Comparison of ENCODE assay signal across 20 cellular contexts in genomic region chr18:12361770-12362378, GRCh38. TPM values are rescaled to one million over a fixed set of nuclear protein-coding genes. Genes with fewer than 3 reads are reported as not detected.
DNase-seq lines count a peak whose midpoint lies in the region; ATAC-seq and TF ChIP-seq lines count a peak whose summit lies in the region.
"Had no signal": no experiment of that assay in that cellular context is flagged by ENCODE, and none has a peak within 500 bp of the region (broad histone marks: within the 10 kb centered on the region; RNA-seq: fewer than 3 reads in every experiment).

No MANE protein-coding gene starts in this region.

- peak; percentile 60 for ATAC-seq in HG02759 (IDR thresholded peaks at IDR 0.05; ENCODE audit: unreplicated experiment)
- ATAC-seq in activated T-helper 17 cell treated with anti-CD3 and anti-CD28 coated beads, Interleukin-2, amount 50 U/mL, for 72 hours (replicated peaks) = peak; percentile 61
- no peak for ATAC-seq in HG02588 (IDR thresholded peaks at IDR 0.05; ENCODE audit: unreplicated experiment)
- ATAC-seq in GM23338 = no peak
- ATAC-seq: gastroesophageal sphincter had no signal

- peak; percentile 68 for DNase-seq in BE2C
- no peak for DNase-seq in right atrium auricular region (ENCODE audit: low spot score)
- DNase-seq in GM23338 (ENCODE audit: low spot score) = no peak
- DNase-seq in nephron progenitor cell = no peak
- no peak for DNase-seq in dedifferentiated amniotic fluid mesenchymal stem cell (ENCODE audit: extremely low spot score)
- DNase-seq: aorta; effector memory CD4-positive, alpha-beta T cell; islet precursor cell; NCI-H1930; SJCRH30; stimulated activated CD4-positive, alpha-beta T cell treated with anti-CD3 and anti-CD28 coated beads, Interleukin-2, amount 100 ng/mL, for 24 hours had no signal

- H3K4me3 Mint-ChIP-seq in activated T-helper 17 cell treated with anti-CD3 and anti-CD28 coated beads, Interleukin-2, amount 50 U/mL, for 72 hours = no peak overlapping the region
- H3K4me3 Mint-ChIP-seq in GM23338 = no peak overlapping the region
- no peak overlapping the region for H3K4me3 Mint-ChIP-seq in nephron progenitor cell
- H3K4me3 Mint-ChIP-seq: B cell had no signal

- no peaks in the 10 kb centered on the region for H3K27me3 Mint-ChIP-seq in activated T-helper 17 cell treated with anti-CD3 and anti-CD28 coated beads, Interleukin-2, amount 50 U/mL, for 72 hours
- peaks cover 9% of the 10 kb centered on the region for H3K27me3 Mint-ChIP-seq in GM23338 (ENCODE audit: insufficient read depth, low read depth, poor library complexity)
- H3K27me3 Mint-ChIP-seq in nephron progenitor cell (ENCODE audit: low read depth, poor library complexity) = no peaks in the 10 kb centered on the region
- H3K27me3 Mint-ChIP-seq: B cell had no signal

- H3K79me2 ChIP-seq in GM23338 (replicated peaks; ENCODE audit: insufficient read depth) = peaks cover 74% of the 10 kb centered on the region

- no peak overlapping the region for H2AFZ ChIP-seq in GM23338

- no peaks in the 10 kb centered on the region for H3K4me1 Mint-ChIP-seq in activated T-helper 17 cell treated with anti-CD3 and anti-CD28 coated beads, Interleukin-2, amount 50 U/mL, for 72 hours
- H3K4me1 Mint-ChIP-seq in GM23338 (no peaks in the 10 kb centered on the region), nephron progenitor cell (no peaks in the 10 kb centered on the region)
- H3K4me1 Mint-ChIP-seq: B cell had no signal

- no peak for TF ChIP-seq CTCF in BE2C (IDR thresholded peaks at IDR 0.05; ENCODE audit: low read depth, low read length)
- TF ChIP-seq CTCF in right atrium auricular region (IDR thresholded peaks at IDR 0.05) = no peak
- no peak for TF ChIP-seq CTCF in GM23338 (conservative IDR thresholded peaks at IDR 0.05; ENCODE audit: low read depth in 2 of 2)
- no peak for TF ChIP-seq CTCF in nephron progenitor cell (IDR thresholded peaks at IDR 0.05)

- no peaks in the 10 kb centered on the region for H3K9me3 Mint-ChIP-seq in activated T-helper 17 cell treated with anti-CD3 and anti-CD28 coated beads, Interleukin-2, amount 50 U/mL, for 72 hours
- no peaks in the 10 kb centered on the region for H3K9me3 Mint-ChIP-seq in GM23338
- H3K9me3 Mint-ChIP-seq in nephron progenitor cell = no peaks in the 10 kb centered on the region

- H3K9me3 ChIP-seq in BE2C = no peaks in the 10 kb centered on the region
- H3K9me3 ChIP-seq in right atrium auricular region = no peaks in the 10 kb centered on the region
- H3K9me3 ChIP-seq: gastroesophageal sphincter, prostate gland, SJCRH30, vagina had no signal

- H3K27ac Mint-ChIP-seq in activated T-helper 17 cell treated with anti-CD3 and anti-CD28 coated beads, Interleukin-2, amount 50 U/mL, for 72 hours = no peak overlapping the region
- H3K27ac Mint-ChIP-seq in GM23338 (no peak overlapping the region), nephron progenitor cell (no peak overlapping the region)
- H3K27ac Mint-ChIP-seq: B cell had no signal

- peaks cover 4% of the 10 kb centered on the region; the same call in 1 of the 2 replicates for H3F3A ChIP-seq in GM23338 (replicated peaks; ENCODE audit: low read depth)

- H3K36me3 ChIP-seq in BE2C = peaks cover 17% of the 10 kb centered on the region
- peaks cover 88% of the 10 kb centered on the region for H3K36me3 ChIP-seq in right atrium auricular region
- peaks cover 60% of the 10 kb centered on the region for H3K36me3 ChIP-seq in GM23338 (ENCODE audit: insufficient read depth)
- H3K36me3 ChIP-seq: prostate gland had no signal

- H3K27me3 ChIP-seq in BE2C (no peaks in the 10 kb centered on the region), right atrium auricular region (no peaks in the 10 kb centered on the region), GM23338 (ENCODE audit: insufficient read depth) (no peaks in the 10 kb centered on the region)
- H3K27me3 ChIP-seq: gastroesophageal sphincter, SJCRH30, vagina had no signal

- H3K27ac ChIP-seq in right atrium auricular region = peak overlapping the region; percentile 46 to 77
- H3K27ac ChIP-seq in GM23338 (ENCODE audit: low read depth) = no peak overlapping the region
- H3K27ac ChIP-seq: gastroesophageal sphincter, KMS-11, prostate gland, SJCRH30, vagina, VCaP had no signal

- peaks cover 100% of the 10 kb centered on the region for H3K36me3 Mint-ChIP-seq in activated T-helper 17 cell treated with anti-CD3 and anti-CD28 coated beads, Interleukin-2, amount 50 U/mL, for 72 hours (ENCODE audit: low read depth)
- peaks cover 80% of the 10 kb centered on the region for H3K36me3 Mint-ChIP-seq in GM23338 (ENCODE audit: low read depth)
- peaks cover 58% of the 10 kb centered on the region for H3K36me3 Mint-ChIP-seq in nephron progenitor cell (ENCODE audit: low read depth)

- no peaks in the 10 kb centered on the region for H3K4me1 ChIP-seq in BE2C
- H3K4me1 ChIP-seq in right atrium auricular region = peaks cover 0 to 41% of the 10 kb centered on the region in 2 donors
- H3K4me1 ChIP-seq in GM23338 (ENCODE audit: insufficient read depth) = no peaks in the 10 kb centered on the region
- H3K4me1 ChIP-seq: prostate gland, SJCRH30, vagina had no signal

- H3K4me3 ChIP-seq in BE2C (ENCODE audit: low read depth, low read length) = no peak overlapping the region
- H3K4me3 ChIP-seq in right atrium auricular region = no peak overlapping the region
- no peak overlapping the region for H3K4me3 ChIP-seq in GM23338
- H3K4me3 ChIP-seq: gastroesophageal sphincter, prostate gland, SJCRH30, vagina had no signal

- H3K4me2 ChIP-seq in GM23338 = no peak overlapping the region
- H3K4me2 ChIP-seq: KMS-11 had no signal

- H3K9me2 ChIP-seq in GM23338 (ENCODE audit: insufficient read depth) = no peaks in the 10 kb centered on the region

- H4K20me1 ChIP-seq in GM23338 (replicated peaks; ENCODE audit: insufficient read depth) = peaks cover 27% of the 10 kb centered on the region

TF ChIP-seq in GM23338, 12 proteins besides CTCF, POLR2A, EP300 and RAD21 (continues in another document):
- no peak for TF ChIP-seq NANOG (IDR thresholded peaks at IDR 0.05; ENCODE audit: borderline replicate concordance)
- TF ChIP-seq EZH2phosphoT487 (IDR thresholded peaks at IDR 0.05; ENCODE audit: unreplicated experiment) = no peak
- no peak for TF ChIP-seq ZNF114 (CRISPR knock-in tag; IDR thresholded peaks at IDR 0.05)
- TF ChIP-seq ETS1 (IDR thresholded peaks at IDR 0.05) = no peak
- TF ChIP-seq STAT1 (IDR thresholded peaks at IDR 0.05; ENCODE audit: unreplicated experiment) = no peak
- no peak for TF ChIP-seq REST (IDR thresholded peaks at IDR 0.05; ENCODE audit: unreplicated experiment)
- TF ChIP-seq POLR2AphosphoS5 (IDR thresholded peaks at IDR 0.05; ENCODE audit: low read depth) = no peak

RNA-seq across cellular contexts. Expression of gene AFG3L2, which starts 15.2 kb away (rescaled TPM):
- polyA plus RNA-seq in BE2C (2012; ENCODE audit: insufficient read depth, insufficient read length, low read depth) = 18.5 TPM
- total RNA-seq in activated T-helper 17 cell treated with anti-CD3 and anti-CD28 coated beads, Interleukin-2, amount 50 U/mL, for 72 hours = 10 to 100 TPM; 30.6 to 63.9 TPM
- 10 to 100 TPM; 60.1 to 91.9 TPM for total RNA-seq in right atrium auricular region
- 94.9 and 105 TPM in 2 replicates for total RNA-seq in GM23338 (2014; rRNA removed; shearing (Covaris generic))
- 47.5 and 50.3 TPM in 2 replicates for polyA plus RNA-seq in GM23338 (2016; fragmentation: Nextera tagmentation; extraction: Ambion mirVana)

RNA-seq across cellular contexts. Expression of gene PRELID3A, which starts 45.9 kb away (rescaled TPM):
- 4.1 TPM for polyA plus RNA-seq in BE2C (2012; ENCODE audit: insufficient read depth, insufficient read length, low read depth)
- total RNA-seq in activated T-helper 17 cell treated with anti-CD3 and anti-CD28 coated beads, Interleukin-2, amount 50 U/mL, for 72 hours = 1 to 10 TPM; 1.4 to 4.4 TPM
- total RNA-seq in right atrium auricular region = 1 to 10 TPM in 1 of 2 donors, under 1 TPM in 1; 0.98 to 1.3 TPM
- total RNA-seq in GM23338 (2014; rRNA removed; shearing (Covaris generic)) = 13.0 and 15.8 TPM in 2 replicates
- 6.5 and 7.0 TPM in 2 replicates for polyA plus RNA-seq in GM23338 (2016; fragmentation: Nextera tagmentation; extraction: Ambion mirVana)

RNA-seq across cellular contexts. Expression of gene TUBB6, which starts 53.8 kb away (rescaled TPM):
- polyA plus RNA-seq in BE2C (2012; ENCODE audit: insufficient read depth, insufficient read length, low read depth) = 84.6 TPM
- 10 to 100 TPM in 1 of 2 donors, 1 to 10 TPM in 1; 6.9 to 20.4 TPM for total RNA-seq in activated T-helper 17 cell treated with anti-CD3 and anti-CD28 coated beads, Interleukin-2, amount 50 U/mL, for 72 hours
- total RNA-seq in right atrium auricular region = 100 to 1,000 TPM; 158 to 337 TPM
- total RNA-seq in GM23338 (2014; rRNA removed; shearing (Covaris generic)) = 282 and 329 TPM in 2 replicates
- polyA plus RNA-seq in GM23338 (2016; fragmentation: Nextera tagmentation; extraction: Ambion mirVana) = 136 and 148 TPM in 2 replicates

Comparison
In these comparisons a context has a peak if more than half of its experiments do, and no peak if none do; other contexts are left out.
1. ATAC-seq: peak in HG02759 (single experiment) and activated T-helper 17 cell treated with anti-CD3 and anti-CD28 coated beads, Interleukin-2, amount 50 U/mL, for 72 hours (single experiment); none in HG02588 (single experiment) and GM23338 (single experiment).
2. RNA of gene TUBB6, which starts 53.8 kb away (total RNA-seq): 158 to 337 TPM in right atrium auricular region and 282 to 329 TPM in GM23338; 6.9 to 20.4 TPM in activated T-helper 17 cell treated with anti-CD3 and anti-CD28 coated beads, Interleukin-2, amount 50 U/mL, for 72 hours; every median in the first group is over 4 times any median in the second.